Comparison of ENCODE assay signal across 14 cellular contexts in the genomic region with DNA sequence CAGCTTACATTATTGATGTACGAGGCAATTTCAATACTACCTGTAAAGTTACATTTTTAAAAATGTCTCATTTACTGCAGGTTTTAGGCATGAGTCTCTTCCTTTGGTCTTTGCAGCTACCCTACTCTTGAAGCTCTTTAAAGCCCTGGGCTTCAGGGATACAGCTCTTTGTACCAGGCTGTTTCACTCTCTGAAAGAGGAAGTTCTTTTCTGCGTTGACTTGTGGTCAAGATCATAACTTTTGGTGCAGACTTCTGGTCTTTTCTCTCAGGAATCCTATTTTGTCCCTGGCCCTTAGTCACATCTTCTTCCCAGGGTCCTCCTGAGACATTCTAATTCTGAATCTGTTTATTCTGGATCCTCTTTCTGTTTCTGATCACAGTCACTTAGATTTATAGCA. TPM values are rescaled to one million over a fixed set of nuclear protein-coding genes. Genes with fewer than 3 reads are reported as not detected.
DNase-seq lines count a peak whose midpoint lies in the region; ATAC-seq and TF ChIP-seq lines count a peak whose summit lies in the region.
"Had no signal": no experiment of that assay in that cellular context is flagged by ENCODE, and none has a peak within 500 bp of the region (broad histone marks: within the 10 kb centered on the region; RNA-seq: fewer than 3 reads in every experiment).

No MANE protein-coding gene starts in this region.

- peak; percentile 14 for DNase-seq in NAMALWA (ENCODE audit: low spot score)
- peak; percentile 56 for DNase-seq in pons (ENCODE audit: low spot score)
- DNase-seq in transverse colon = no peak
- DNase-seq in germinal center (ENCODE audit: low spot score) = no peak
- DNase-seq in GM20000 (ENCODE audit: low spot score) = no peak
- DNase-seq: immature natural killer cell; NCI-H69; occipital lobe; stimulated activated CD4-positive, alpha-beta T cell treated with anti-CD3 and anti-CD28 coated beads, Interleukin-2, amount 100 ng/mL, for 24 hours; T-helper 17 cell had no signal

- H3K27ac ChIP-seq in transverse colon = no peak overlapping the region

- no peak for TF ChIP-seq POLR2A in transverse colon (IDR thresholded peaks at IDR 0.05)

- ATAC-seq in GM19351 (IDR thresholded peaks at IDR 0.05; ENCODE audit: unreplicated experiment) = peak; percentile 75
- peak; percentile 61 for ATAC-seq in HG02973 (IDR thresholded peaks at IDR 0.05; ENCODE audit: unreplicated experiment)
- no peak for ATAC-seq in HG02970 (IDR thresholded peaks at IDR 0.05; ENCODE audit: low FRiP score, unreplicated experiment)
- ATAC-seq: esophagus mucosa, T-helper 17 cell had no signal

- intact Hi-C loops in transverse colon (cut with DNase I; ENCODE audit: low total_unique reads) = no loop called here

- H3K4me3 ChIP-seq in transverse colon = no peak overlapping the region

- H3K27me3 ChIP-seq in transverse colon = no peaks in the 10 kb centered on the region

- no peaks in the 10 kb centered on the region for H3K9me3 ChIP-seq in transverse colon

- peaks cover 0 to 48% (median 17%) of the 10 kb centered on the region in 4 donors for H3K36me3 ChIP-seq in transverse colon

- H3K4me1 ChIP-seq in transverse colon = peaks cover 0 to 11% (median 3%) of the 10 kb centered on the region in 4 donors

- TF ChIP-seq CTCF in transverse colon (IDR thresholded peaks at IDR 0.05) (no peak), GM20000 (IDR thresholded peaks at IDR 0.05; ENCODE audit: extremely low read depth, missing control alignments) (no peak)

- no peak for TF ChIP-seq EP300 in transverse colon (IDR thresholded peaks at IDR 0.05; ENCODE audit: low read depth)

- 63 to 71% methylated on average over 2 of the region's 2 CpGs for WGBS in transverse colon (ENCODE audit: low coverage in 1 of 2), 2 donors

- in situ Hi-C loops in transverse colon (cut with MboI; ENCODE audit: low pct_ligation_motif_present in 1 of 4, low pct_unique_long_range_greater_than_20kb in 1 of 4, low sequenced_read_pairs in 3 of 4) = no loop called here

RNA-seq across cellular contexts. Expression of a gene that starts 16.6 kb away (rescaled TPM):
- not detected for total RNA-seq in transverse colon
- total RNA-seq: occipital lobe had no signal

RNA-seq across cellular contexts. Expression of a gene that starts 17.4 kb away (rescaled TPM):
- 10 to 100 TPM; 12.4 to 18.0 (median 16.5) TPM for total RNA-seq in transverse colon

RNA-seq across cellular contexts. Expression of a gene that starts 46.2 kb away (rescaled TPM):
- total RNA-seq in transverse colon = 10 to 100 TPM; 16.1 to 80.0 (median 61.4) TPM

Comparison
In these comparisons a context has a peak if more than half of its experiments do, and no peak if none do; other contexts are left out.
1. DNase-seq: peak in NAMALWA (single experiment) and pons (single experiment); none in transverse colon (single experiment), germinal center (single experiment) and GM20000 (single experiment).